ENCODE assay signal across 1 cellular context in genomic region chr3:40336511-40337135, GRCh38.
TF ChIP-seq lines count a peak whose summit lies in the region.

No MANE protein-coding gene starts in this region.

TF ChIP-seq in K562, 482 proteins besides CTCF, POLR2A, EP300 and RAD21 (continued from another document):
- TF ChIP-seq, protein P1, sequence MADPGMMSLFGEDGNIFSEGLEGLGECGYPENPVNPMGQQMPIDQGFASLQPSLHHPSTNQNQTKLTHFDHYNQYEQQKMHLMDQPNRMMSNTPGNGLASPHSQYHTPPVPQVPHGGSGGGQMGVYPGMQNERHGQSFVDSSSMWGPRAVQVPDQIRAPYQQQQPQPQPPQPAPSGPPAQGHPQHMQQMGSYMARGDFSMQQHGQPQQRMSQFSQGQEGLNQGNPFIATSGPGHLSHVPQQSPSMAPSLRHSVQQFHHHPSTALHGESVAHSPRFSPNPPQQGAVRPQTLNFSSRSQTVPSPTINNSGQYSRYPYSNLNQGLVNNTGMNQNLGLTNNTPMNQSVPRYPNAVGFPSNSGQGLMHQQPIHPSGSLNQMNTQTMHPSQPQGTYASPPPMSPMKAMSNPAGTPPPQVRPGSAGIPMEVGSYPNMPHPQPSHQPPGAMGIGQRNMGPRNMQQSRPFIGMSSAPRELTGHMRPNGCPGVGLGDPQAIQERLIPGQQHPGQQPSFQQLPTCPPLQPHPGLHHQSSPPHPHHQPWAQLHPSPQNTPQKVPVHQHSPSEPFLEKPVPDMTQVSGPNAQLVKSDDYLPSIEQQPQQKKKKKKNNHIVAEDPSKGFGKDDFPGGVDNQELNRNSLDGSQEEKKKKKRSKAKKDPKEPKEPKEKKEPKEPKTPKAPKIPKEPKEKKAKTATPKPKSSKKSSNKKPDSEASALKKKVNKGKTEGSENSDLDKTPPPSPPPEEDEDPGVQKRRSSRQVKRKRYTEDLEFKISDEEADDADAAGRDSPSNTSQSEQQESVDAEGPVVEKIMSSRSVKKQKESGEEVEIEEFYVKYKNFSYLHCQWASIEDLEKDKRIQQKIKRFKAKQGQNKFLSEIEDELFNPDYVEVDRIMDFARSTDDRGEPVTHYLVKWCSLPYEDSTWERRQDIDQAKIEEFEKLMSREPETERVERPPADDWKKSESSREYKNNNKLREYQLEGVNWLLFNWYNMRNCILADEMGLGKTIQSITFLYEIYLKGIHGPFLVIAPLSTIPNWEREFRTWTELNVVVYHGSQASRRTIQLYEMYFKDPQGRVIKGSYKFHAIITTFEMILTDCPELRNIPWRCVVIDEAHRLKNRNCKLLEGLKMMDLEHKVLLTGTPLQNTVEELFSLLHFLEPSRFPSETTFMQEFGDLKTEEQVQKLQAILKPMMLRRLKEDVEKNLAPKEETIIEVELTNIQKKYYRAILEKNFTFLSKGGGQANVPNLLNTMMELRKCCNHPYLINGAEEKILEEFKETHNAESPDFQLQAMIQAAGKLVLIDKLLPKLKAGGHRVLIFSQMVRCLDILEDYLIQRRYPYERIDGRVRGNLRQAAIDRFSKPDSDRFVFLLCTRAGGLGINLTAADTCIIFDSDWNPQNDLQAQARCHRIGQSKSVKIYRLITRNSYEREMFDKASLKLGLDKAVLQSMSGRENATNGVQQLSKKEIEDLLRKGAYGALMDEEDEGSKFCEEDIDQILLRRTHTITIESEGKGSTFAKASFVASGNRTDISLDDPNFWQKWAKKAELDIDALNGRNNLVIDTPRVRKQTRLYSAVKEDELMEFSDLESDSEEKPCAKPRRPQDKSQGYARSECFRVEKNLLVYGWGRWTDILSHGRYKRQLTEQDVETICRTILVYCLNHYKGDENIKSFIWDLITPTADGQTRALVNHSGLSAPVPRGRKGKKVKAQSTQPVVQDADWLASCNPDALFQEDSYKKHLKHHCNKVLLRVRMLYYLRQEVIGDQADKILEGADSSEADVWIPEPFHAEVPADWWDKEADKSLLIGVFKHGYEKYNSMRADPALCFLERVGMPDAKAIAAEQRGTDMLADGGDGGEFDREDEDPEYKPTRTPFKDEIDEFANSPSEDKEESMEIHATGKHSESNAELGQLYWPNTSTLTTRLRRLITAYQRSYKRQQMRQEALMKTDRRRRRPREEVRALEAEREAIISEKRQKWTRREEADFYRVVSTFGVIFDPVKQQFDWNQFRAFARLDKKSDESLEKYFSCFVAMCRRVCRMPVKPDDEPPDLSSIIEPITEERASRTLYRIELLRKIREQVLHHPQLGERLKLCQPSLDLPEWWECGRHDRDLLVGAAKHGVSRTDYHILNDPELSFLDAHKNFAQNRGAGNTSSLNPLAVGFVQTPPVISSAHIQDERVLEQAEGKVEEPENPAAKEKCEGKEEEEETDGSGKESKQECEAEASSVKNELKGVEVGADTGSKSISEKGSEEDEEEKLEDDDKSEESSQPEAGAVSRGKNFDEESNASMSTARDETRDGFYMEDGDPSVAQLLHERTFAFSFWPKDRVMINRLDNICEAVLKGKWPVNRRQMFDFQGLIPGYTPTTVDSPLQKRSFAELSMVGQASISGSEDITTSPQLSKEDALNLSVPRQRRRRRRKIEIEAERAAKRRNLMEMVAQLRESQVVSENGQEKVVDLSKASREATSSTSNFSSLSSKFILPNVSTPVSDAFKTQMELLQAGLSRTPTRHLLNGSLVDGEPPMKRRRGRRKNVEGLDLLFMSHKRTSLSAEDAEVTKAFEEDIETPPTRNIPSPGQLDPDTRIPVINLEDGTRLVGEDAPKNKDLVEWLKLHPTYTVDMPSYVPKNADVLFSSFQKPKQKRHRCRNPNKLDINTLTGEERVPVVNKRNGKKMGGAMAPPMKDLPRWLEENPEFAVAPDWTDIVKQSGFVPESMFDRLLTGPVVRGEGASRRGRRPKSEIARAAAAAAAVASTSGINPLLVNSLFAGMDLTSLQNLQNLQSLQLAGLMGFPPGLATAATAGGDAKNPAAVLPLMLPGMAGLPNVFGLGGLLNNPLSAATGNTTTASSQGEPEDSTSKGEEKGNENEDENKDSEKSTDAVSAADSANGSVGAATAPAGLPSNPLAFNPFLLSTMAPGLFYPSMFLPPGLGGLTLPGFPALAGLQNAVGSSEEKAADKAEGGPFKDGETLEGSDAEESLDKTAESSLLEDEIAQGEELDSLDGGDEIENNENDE (IDR thresholded peaks at IDR 0.05; ENCODE audit: low read depth, low read length), result no peak
- TF ChIP-seq ZNF75A (CRISPR knock-in tag; IDR thresholded peaks at IDR 0.05) (no peak), CXXC5 (CRISPR knock-in tag; IDR thresholded peaks at IDR 0.05) (peak; percentile 13; the same call in 1 of the 2 replicates), HES1 (IDR thresholded peaks at IDR 0.05; ENCODE audit: low read depth) (0 out of 2 replicates have a peak, but pooled peaks have one; percentile 46), MCM5 (IDR thresholded peaks at IDR 0.05; ENCODE audit: low read depth) (no peak), CREM (IDR thresholded peaks at IDR 0.05; ENCODE audit: low read depth) (0 out of 2 replicates have a peak, but pooled peaks have one; percentile 15), RBM25 (IDR thresholded peaks at IDR 0.05; ENCODE audit: low read depth, low read length, severe bottlenecking) (no peak), CCNT2 (IDR thresholded peaks at IDR 0.05; ENCODE audit: borderline replicate concordance, extremely low read depth, insufficient read length, low read depth, low read length) (no peak), CBFA2T3 (IDR thresholded peaks at IDR 0.05) (peak; percentile 61), ZFP36 (IDR thresholded peaks at IDR 0.05; ENCODE audit: low read depth, low read length, partially characterized antibody) (peak; percentile 7), NR2C1 (IDR thresholded peaks at IDR 0.05) (no peak), NR2C1 (tag; IDR thresholded peaks at IDR 0.05) (peak; percentile 27; the same call in 1 of the 2 replicates), PHB (CRISPR knock-in tag; IDR thresholded peaks at IDR 0.05) (no peak), TEAD2 (tag; IDR thresholded peaks at IDR 0.05) (no peak), CBX1 (IDR thresholded peaks at IDR 0.05; ENCODE audit: low read depth) (no peak), ZNF174 (CRISPR knock-in tag; IDR thresholded peaks at IDR 0.05) (no peak), DIDO1 (tag; IDR thresholded peaks at IDR 0.05; ENCODE audit: low read depth) (0 out of 2 replicates have a peak, but pooled peaks have one; percentile 68), CEBPG (CRISPR knock-in tag; IDR thresholded peaks at IDR 0.05) (no peak), CEBPG (tag; conservative IDR thresholded peaks at IDR 0.05 in 1 of 2, IDR thresholded peaks at IDR 0.05 in 1 of 2) (no peak), NFRKB (IDR thresholded peaks at IDR 0.05; ENCODE audit: low read depth) (no peak), BRD4 (IDR thresholded peaks at IDR 0.05) (no peak), ZNF217 (CRISPR knock-in tag; IDR thresholded peaks at IDR 0.05) (no peak), KHSRP (IDR thresholded peaks at IDR 0.05) (no peak), USF2 (CRISPR knock-in tag; IDR thresholded peaks at IDR 0.05) (peak; percentile 71), SMAD4 (CRISPR knock-in tag; conservative IDR thresholded peaks at IDR 0.05) (peak; percentile 12; the same call in 1 of the 2 replicates)
- TF ChIP-seq, protein P2, sequence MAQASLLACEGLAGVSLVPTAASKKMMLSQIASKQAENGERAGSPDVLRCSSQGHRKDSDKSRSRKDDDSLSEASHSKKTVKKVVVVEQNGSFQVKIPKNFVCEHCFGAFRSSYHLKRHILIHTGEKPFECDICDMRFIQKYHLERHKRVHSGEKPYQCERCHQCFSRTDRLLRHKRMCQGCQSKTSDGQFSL (CRISPR knock-in tag; IDR thresholded peaks at IDR 0.05), result no peak
- TF ChIP-seq, protein P2 (tag; IDR thresholded peaks at IDR 0.05), result no peak
